In the genomic region with DNA sequence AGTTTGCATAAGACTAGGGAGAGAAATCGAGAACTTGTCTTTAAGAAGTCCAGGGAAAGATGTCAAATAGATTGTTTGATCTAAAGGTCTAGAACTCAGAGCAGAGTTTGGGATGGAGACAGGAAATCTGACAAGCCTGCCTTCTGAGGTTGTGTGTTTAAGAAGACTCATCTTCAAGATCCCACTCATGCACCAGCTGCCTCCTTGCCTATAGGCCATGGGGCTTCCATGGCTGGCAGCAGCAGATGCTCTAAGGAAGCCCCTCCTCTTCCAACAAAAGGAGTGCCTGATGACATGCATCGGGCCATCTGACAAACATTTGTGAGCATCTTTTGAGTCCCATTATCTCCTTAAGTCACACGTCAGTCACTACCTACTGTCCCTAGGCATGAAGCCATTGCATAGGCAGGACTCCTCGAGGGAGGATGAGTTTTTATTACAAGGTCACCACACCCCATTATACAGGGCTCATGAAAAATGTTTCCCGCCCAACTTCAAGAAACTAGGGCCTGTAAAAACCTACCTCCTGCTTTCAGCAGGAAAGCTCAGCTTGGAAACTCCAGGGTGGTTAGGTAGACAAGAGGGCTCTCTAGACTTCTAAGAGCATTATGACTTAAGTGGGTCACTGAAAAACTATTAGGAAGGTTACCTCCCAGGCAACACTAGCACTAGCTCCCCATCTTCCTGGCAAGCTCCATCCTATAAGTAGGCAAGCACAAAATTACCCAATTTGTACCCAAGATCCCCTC, we compare ENCODE assay signal across 27 cellular contexts. TPM values are rescaled to one million over a fixed set of nuclear protein-coding genes. Genes with fewer than 3 reads are reported as not detected.
"Had no signal": no experiment of that assay in that cellular context is flagged by ENCODE, and none has a peak within 500 bp of the region (broad histone marks: within the 10 kb centered on the region; RNA-seq: fewer than 3 reads in every experiment).

No MANE protein-coding gene starts in this region.

- DNase-seq: hypothalamus; immature natural killer cell; kidney; lower lobe of right lung; mesendoderm; naive B cell; natural killer cell; nephron progenitor cell; occipital lobe; psoas muscle; right lobe of liver; stimulated activated CD4-positive, alpha-beta T cell treated with anti-CD3 and anti-CD28 coated beads, Interleukin-1b, Interleukin-23, amount 100 ng/mL, for 48 hours; stimulated activated CD4-positive, alpha-beta T cell treated with anti-CD3 and anti-CD28 coated beads, Interleukin-2, amount 100 ng/mL, for 48 hours; stimulated activated CD4-positive, alpha-beta T cell treated with anti-CD3 and anti-CD28 coated beads, Interleukin-4, amount 100 ng/mL, for 4 hours; stimulated activated CD8-positive, alpha-beta memory T cell treated with anti-CD3 and anti-CD28 coated beads, Interleukin-4, amount 100 ng/mL, for 48 hours; stimulated activated naive CD4-positive, alpha-beta T cell treated with Interleukin-2 at 50 U/mL for 16 hours; stomach; testis; thyroid gland; transverse colon; upper lobe of right lung had no signal

- H3K27ac ChIP-seq: neural progenitor cell, neutrophil, parathyroid adenoma, psoas muscle, right lobe of liver, stomach, testis, thyroid gland, transverse colon, upper lobe of right lung had no signal

- H3K4me3 ChIP-seq: lower lobe of right lung, neural progenitor cell, psoas muscle, right lobe of liver, smooth muscle cell, stomach, testis, thyroid gland, transverse colon, upper lobe of right lung had no signal

- H3K36me3 ChIP-seq: lower lobe of right lung, neural progenitor cell, neutrophil, right lobe of liver, stomach, thyroid gland, transverse colon, upper lobe of right lung had no signal

- ATAC-seq: left lobe of liver; natural killer cell; psoas muscle; right lobe of liver; stimulated activated memory B cell treated with anti-CD40 and anti-IgM and Interleukin-4, amounts not matched to agents 10 μg/mL and 1 μg/mL and 100 μg/mL, for 72 hours had no signal

- H3K27me3 ChIP-seq: neural progenitor cell, neutrophil, right lobe of liver, stomach, testis, thyroid gland, transverse colon, upper lobe of right lung had no signal

- H3K9me3 ChIP-seq: lower lobe of right lung, neutrophil, psoas muscle, right lobe of liver, stomach, testis, thyroid gland, transverse colon, upper lobe of right lung had no signal

- H3K4me1 ChIP-seq: neural progenitor cell, parathyroid adenoma, psoas muscle, right lobe of liver, stomach, testis, upper lobe of right lung had no signal

RNA-seq across cellular contexts. Expression of a gene that starts 47.3 kb away (rescaled TPM):
- total RNA-seq: natural killer cell had no signal
- polyA plus RNA-seq: immature natural killer cell had no signal
